Comparison of ENCODE assay signal across 14 cellular contexts in genomic region chr9:127777368-127777960, GRCh38. TPM values are rescaled to one million over a fixed set of nuclear protein-coding genes. Genes with fewer than 3 reads are reported as not detected.
DNase-seq lines count a peak whose midpoint lies in the region; ATAC-seq and TF ChIP-seq lines count a peak whose summit lies in the region.
"Had no signal": no experiment of that assay in that cellular context is flagged by ENCODE, and none has a peak within 500 bp of the region (broad histone marks: within the 10 kb centered on the region; RNA-seq: fewer than 3 reads in every experiment).

No MANE protein-coding gene starts in this region.

- no peaks in the 10 kb centered on the region for H3K9me3 Mint-ChIP-seq in activated CD8-positive, alpha-beta memory T cell treated with anti-CD3 and anti-CD28 coated beads, Interleukin-2, amount 10 ng/mL, durations not matched to agents 7 days and 5 days (ENCODE audit: low read depth)
- H3K9me3 Mint-ChIP-seq in T-cell, result no peaks in the 10 kb centered on the region

- peak; percentile 56 for DNase-seq in activated CD8-positive, alpha-beta memory T cell treated with anti-CD3 and anti-CD28 coated beads, Interleukin-2, amount 10 ng/mL, durations not matched to agents 7 days and 5 days
- no peak for DNase-seq in activated CD8-positive, alpha-beta memory T cell treated with anti-CD3 and anti-CD28 coated beads, Interleukin-2, amount 50 U/mL, for 4 hours
- no peak for DNase-seq in T-cell
- no peak for DNase-seq in esophagus muscularis mucosa (ENCODE audit: extremely low spot score)
- no peak for DNase-seq in stomach
- DNase-seq in hypothalamus (lab: John Stamatoyannopoulos, UW), result no peak
- DNase-seq: activated gamma-delta T cell treated with Interleukin-2 at 50 U/mL for 16 hours, dermis blood vessel endothelial cell, EL, NCI-H1930 had no signal

- POLR2A ChIA-PET in T-cell (lab: Charles Lee), result no interaction called here

- peak overlapping the region; percentile 97 for H3K27ac Mint-ChIP-seq in activated CD8-positive, alpha-beta memory T cell treated with anti-CD3 and anti-CD28 coated beads, Interleukin-2, amount 10 ng/mL, durations not matched to agents 7 days and 5 days
- H3K27ac Mint-ChIP-seq in T-cell, result peak overlapping the region; percentile 96 to 99

- peaks cover 54% of the 10 kb centered on the region for H3K4me1 Mint-ChIP-seq in activated CD8-positive, alpha-beta memory T cell treated with anti-CD3 and anti-CD28 coated beads, Interleukin-2, amount 10 ng/mL, durations not matched to agents 7 days and 5 days
- peaks cover 54 to 70% (median 68%) of the 10 kb centered on the region in 3 donors for H3K4me1 Mint-ChIP-seq in T-cell

- peaks cover 36% of the 10 kb centered on the region for H3K36me3 Mint-ChIP-seq in activated CD8-positive, alpha-beta memory T cell treated with anti-CD3 and anti-CD28 coated beads, Interleukin-2, amount 10 ng/mL, durations not matched to agents 7 days and 5 days
- H3K36me3 Mint-ChIP-seq in T-cell, result peaks cover 5% of the 10 kb centered on the region

- H3K27ac ChIP-seq in esophagus muscularis mucosa (replicated peaks in 1 of 4) (no peak overlapping the region), stomach (peak overlapping the region in 4 of 5 donors; percentile 60 to 89 (median 76))

- intact Hi-C loops in esophagus muscularis mucosa (cut with DNase I), result no loop called here
- intact Hi-C loops in stomach (cut with DNase I; ENCODE audit: low total_unique reads), result no loop called here

- H3K4me3 ChIP-seq in esophagus muscularis mucosa (peak overlapping the region; percentile 12 to 33 (median 20)), stomach (peak overlapping the region; percentile 14 to 35 (median 32))

- ATAC-seq in activated CD8-positive, alpha-beta memory T cell treated with anti-CD3 and anti-CD28 coated beads, Interleukin-2, amount 10 ng/mL, durations not matched to agents 7 days and 5 days, result no peak
- no peak for ATAC-seq in T-cell (replicated peaks in 1 of 4)
- ATAC-seq in HG02623 (IDR thresholded peaks at IDR 0.05; ENCODE audit: unreplicated experiment), result no peak
- ATAC-seq in GM21515 (IDR thresholded peaks at IDR 0.05; ENCODE audit: unreplicated experiment), result no peak
- ATAC-seq: sciatic nerve had no signal

- no peaks in the 10 kb centered on the region for H3K27me3 Mint-ChIP-seq in activated CD8-positive, alpha-beta memory T cell treated with anti-CD3 and anti-CD28 coated beads, Interleukin-2, amount 10 ng/mL, durations not matched to agents 7 days and 5 days
- no peaks in the 10 kb centered on the region for H3K27me3 Mint-ChIP-seq in T-cell

- no peak for TF ChIP-seq POLR2A in esophagus muscularis mucosa (IDR thresholded peaks at IDR 0.05; ENCODE audit: low read depth)
- TF ChIP-seq POLR2A in stomach (IDR thresholded peaks at IDR 0.05), result no peak

- WGBS in esophagus muscularis mucosa, result 63% methylated on average over 18 of the region's 18 CpGs
- 58 to 80% (median 78%) methylated on average over 16 to 18 of the region's 18 CpGs for WGBS in stomach, 5 donors

- CTCF ChIA-PET in activated CD8-positive, alpha-beta memory T cell treated with anti-CD3 and anti-CD28 coated beads, Interleukin-2, amount 10 ng/mL, durations not matched to agents 7 days and 5 days (lab: Charles Lee), result interaction anchor here (0.6 to 3.0 kb wide), 5 partner anchors 10 to 93 kb away, joined by 3 to 21 read pairs (median 6); partner anchors contain the start of gene TOR2A
- CTCF ChIA-PET in T-cell (lab: Charles Lee), result interaction anchor here in 1 of 2 donors (1.0 kb wide), 1 partner anchor 42 kb away, joined by 7 read pairs; the partner anchor contains the start of gene TOR2A

- H3K36me3 ChIP-seq in esophagus muscularis mucosa (no peaks in the 10 kb centered on the region), stomach (peaks cover 0 to 3% (median 0%) of the 10 kb centered on the region in 4 donors)

- H3K9me3 ChIP-seq in esophagus muscularis mucosa (no peaks in the 10 kb centered on the region), stomach (no peaks in the 10 kb centered on the region)

- H3K4me1 ChIP-seq in esophagus muscularis mucosa, result peaks cover 8 to 17% (median 13%) of the 10 kb centered on the region in 4 donors
- peaks cover 0 to 50% (median 11%) of the 10 kb centered on the region in 4 donors for H3K4me1 ChIP-seq in stomach

- TF ChIP-seq EP300 in esophagus muscularis mucosa (IDR thresholded peaks at IDR 0.05) (no peak), stomach (IDR thresholded peaks at IDR 0.05) (no peak)

- TF ChIP-seq CTCF in esophagus muscularis mucosa (IDR thresholded peaks at IDR 0.05), result no peak
- TF ChIP-seq CTCF in stomach (IDR thresholded peaks at IDR 0.05), result no peak

- peak overlapping the region; percentile 100 for H3K4me3 Mint-ChIP-seq in activated CD8-positive, alpha-beta memory T cell treated with anti-CD3 and anti-CD28 coated beads, Interleukin-2, amount 10 ng/mL, durations not matched to agents 7 days and 5 days
- H3K4me3 Mint-ChIP-seq in T-cell, result peak overlapping the region; percentile 96 to 99 (median 98)

- H3K27me3 ChIP-seq in esophagus muscularis mucosa (no peaks in the 10 kb centered on the region), stomach (no peaks in the 10 kb centered on the region)

RNA-seq across cellular contexts. Expression of gene SH2D3C, which starts 1.0 kb away (rescaled TPM):
- total RNA-seq in activated CD8-positive, alpha-beta memory T cell treated with anti-CD3 and anti-CD28 coated beads, Interleukin-2, amount 10 ng/mL, durations not matched to agents 7 days and 5 days, result 10 to 100 TPM; 75.2 to 87.8 TPM
- total RNA-seq in T-cell (10 to 100 TPM; 31.6 to 48.7 (median 47.7) TPM), esophagus muscularis mucosa (10 to 100 TPM in 3 of 4 donors, 1 to 10 TPM in 1; 5.0 to 18.1 (median 14.3) TPM), stomach (10 to 100 TPM in 1 of 5 donors, 1 to 10 TPM in 2, not detected in 2; 1.8 to 38.1 (median 5.1) TPM)
- polyA plus RNA-seq in stomach, result 1 to 10 TPM; 3.5 to 4.7 (median 4.3) TPM
- total RNA-seq: A673 had no signal

RNA-seq across cellular contexts. Expression of gene CDK9, which starts 8.4 kb away (rescaled TPM):
- total RNA-seq in activated CD8-positive, alpha-beta memory T cell treated with anti-CD3 and anti-CD28 coated beads, Interleukin-2, amount 10 ng/mL, durations not matched to agents 7 days and 5 days, result 100 to 1,000 TPM; 120 to 128 TPM
- total RNA-seq in T-cell (100 to 1,000 TPM; 108 to 159 (median 147) TPM), esophagus muscularis mucosa (10 to 100 TPM; 54.4 to 79.6 (median 71.7) TPM), stomach (100 to 1,000 TPM in 1 of 5 donors, 10 to 100 TPM in 4; 42.8 to 114 (median 92.7) TPM)
- polyA plus RNA-seq in stomach, result 10 to 100 TPM; 25.3 to 34.7 (median 34.4) TPM

RNA-seq across cellular contexts. Expression of gene FPGS, which starts 25.2 kb away (rescaled TPM):
- 100 to 1,000 TPM; 109 to 117 TPM for total RNA-seq in activated CD8-positive, alpha-beta memory T cell treated with anti-CD3 and anti-CD28 coated beads, Interleukin-2, amount 10 ng/mL, durations not matched to agents 7 days and 5 days
- total RNA-seq in T-cell, result 100 to 1,000 TPM in 3 of 5 donors, 10 to 100 TPM in 2; 78.4 to 151 (median 139) TPM
- total RNA-seq in esophagus muscularis mucosa, result 10 to 100 TPM; 36.1 to 56.3 (median 50.1) TPM
- total RNA-seq in stomach, result 100 to 1,000 TPM in 2 of 5 donors, 10 to 100 TPM in 3; 67.0 to 235 (median 97.1) TPM
- polyA plus RNA-seq in stomach, result 10 to 100 TPM; 29.1 to 42.7 (median 30.2) TPM

RNA-seq across cellular contexts. Expression of gene TOR2A, which starts 42.4 kb away (rescaled TPM):
- 10 to 100 TPM; 24.1 to 26.8 TPM for total RNA-seq in activated CD8-positive, alpha-beta memory T cell treated with anti-CD3 and anti-CD28 coated beads, Interleukin-2, amount 10 ng/mL, durations not matched to agents 7 days and 5 days
- total RNA-seq in T-cell, result 10 to 100 TPM in 3 of 5 donors, 1 to 10 TPM in 2; 7.7 to 18.4 (median 15.5) TPM
- 1 to 10 TPM; 5.4 to 9.2 (median 7.0) TPM for total RNA-seq in esophagus muscularis mucosa
- total RNA-seq in stomach, result 10 to 100 TPM in 3 of 5 donors, 1 to 10 TPM in 2; 5.0 to 87.8 (median 14.6) TPM
- 10 to 100 TPM in 1 of 3 donors, 1 to 10 TPM in 2; 6.1 to 12.4 (median 9.7) TPM for polyA plus RNA-seq in stomach

Comparison
In these comparisons a context has a peak if more than half of its experiments do, and no peak if none do; other contexts are left out.
1. H3K27ac ChIP-seq: peak in stomach (4 of 5); none in esophagus muscularis mucosa (0 of 4).